7 cellular contexts compared by ENCODE assay signal in the genomic region with DNA sequence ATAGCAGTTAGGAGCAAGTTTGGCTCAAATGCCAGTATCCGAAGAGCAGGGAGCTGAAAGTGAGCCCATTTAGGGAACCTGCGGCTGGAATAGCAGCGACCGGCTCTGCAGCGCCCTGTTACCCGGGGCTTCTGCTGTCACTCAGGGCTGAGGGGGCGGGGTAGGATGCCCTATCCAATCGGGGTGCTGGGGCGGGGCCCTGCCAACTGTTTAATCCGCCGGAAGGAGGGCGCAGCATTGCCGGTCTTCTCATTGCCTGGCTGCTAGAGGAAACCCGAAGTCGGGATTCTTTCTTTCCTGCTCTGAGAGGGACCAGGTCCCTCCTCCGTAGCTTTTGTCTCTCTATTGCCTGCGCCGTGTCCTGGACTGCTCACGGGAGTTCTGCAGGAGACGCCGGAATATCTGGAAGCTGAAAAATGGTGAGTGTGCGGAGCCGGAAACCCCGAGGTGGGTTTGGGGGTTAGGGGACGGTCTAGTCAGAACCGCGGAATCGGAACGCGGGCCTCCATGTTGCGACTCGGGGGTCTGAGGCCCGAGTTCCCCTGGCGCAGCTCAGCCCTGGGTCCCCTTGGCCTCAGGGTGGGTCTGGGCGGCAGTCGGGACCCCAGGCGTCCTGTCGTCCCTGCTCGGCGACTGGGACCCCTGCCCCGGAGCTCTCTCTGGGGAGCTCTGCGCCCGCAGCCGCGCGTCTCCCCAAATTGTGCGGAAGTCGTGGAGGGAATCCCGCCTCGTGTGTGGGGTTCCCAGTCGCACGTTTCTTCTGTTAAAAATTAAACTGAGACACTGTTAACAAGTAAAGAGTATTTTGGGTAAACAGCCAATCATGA.
A peak's percentile ranks its signal among the peaks of the same experiment; 100 is the strongest.
DNase-seq lines count a peak whose midpoint lies in the region; ATAC-seq lines count a peak whose summit lies in the region.

No MANE protein-coding gene starts in this region.

- DNase-seq in NCI-H345 (lab: John Stamatoyannopoulos, UW), result peak; percentile 73
- DNase-seq in cerebellar nuclear complex (lab: John Stamatoyannopoulos, UW), result peak; percentile 73 to 75
- DNase-seq in kidney tubule cell (ENCODE audit: low spot score), result peak; percentile 94
- peak; percentile 92 to 93 for DNase-seq in stimulated activated CD4-positive, alpha-beta T cell treated with anti-CD3 and anti-CD28 coated beads, Interleukin-15, amount 100 ng/mL, for 48 hours (ENCODE audit: low read depth in 2 of 2)

- peak; percentile 62 for ATAC-seq in GM18517 (IDR thresholded peaks at IDR 0.05; ENCODE audit: unreplicated experiment)
- peak; percentile 69 for ATAC-seq in HG03097 (IDR thresholded peaks at IDR 0.05; ENCODE audit: low FRiP score, unreplicated experiment)
- peak; percentile 97 to 98 for ATAC-seq in activated CD4-positive, CD25-positive, alpha-beta regulatory T cell treated with anti-CD3 and anti-CD28 coated beads, Interleukin-2, amount 50 U/mL, for 24 hours

Comparison
In these comparisons a context has a peak if more than half of its experiments do, and no peak if none do; other contexts are left out.
1. Peak in every context shown above with its lines: DNase-seq and ATAC-seq.